In genomic region chr1:104189207-104189606, GRCh38 we compare ENCODE assay signal across 23 cellular contexts.
"Had no signal": no experiment of that assay in that cellular context is flagged by ENCODE, and none has a peak within 500 bp of the region (broad histone marks: within the 10 kb centered on the region; RNA-seq: fewer than 3 reads in every experiment).

No MANE protein-coding gene starts in this region.

- H3K4me1 ChIP-seq: esophagus squamous epithelium, gastrocnemius medialis, parathyroid adenoma, right atrium auricular region, stomach, thyroid gland had no signal

- DNase-seq: effector memory CD8-positive, alpha-beta T cell; erythroblast; esophagus squamous epithelium; gastrocnemius medialis; head of caudate nucleus; natural killer cell; stimulated activated CD4-positive, alpha-beta T cell treated with anti-CD3 and anti-CD28 coated beads, Interleukin-2, amount 100 ng/mL, for 24 hours; stimulated activated CD4-positive, alpha-beta T cell treated with anti-CD3 and anti-CD28 coated beads, Interleukin-4, amount 100 ng/mL, for 24 hours; stimulated activated naive CD4-positive, alpha-beta T cell treated with Interleukin-2 at 50 U/mL for 16 hours; stomach; thyroid gland; trophoblast cell had no signal

- H3K4me3 ChIP-seq: coronary artery, esophagus squamous epithelium, gastrocnemius medialis, lung, right atrium auricular region, smooth muscle cell, stomach, thyroid gland had no signal

- FAIRE-seq: endometrium, keratinocyte had no signal

- H3K4me2 ChIP-seq: smooth muscle cell had no signal

- H3K4me3 Mint-ChIP-seq: effector memory CD8-positive, alpha-beta T cell; memory B cell; natural killer cell; stimulated activated effector memory CD8-positive, alpha-beta T cell treated with anti-CD3 and anti-CD28 coated beads, Interleukin-12 subunit alpha, Interleukin-12 subunit beta, amount 100 ng/mL, for 72 hours had no signal

- H3K27me3 ChIP-seq: esophagus squamous epithelium, gastrocnemius medialis, right atrium auricular region, stomach, thyroid gland had no signal

- H3K36me3 ChIP-seq: esophagus squamous epithelium, gastrocnemius medialis, right atrium auricular region, stomach, thyroid gland had no signal

- H3K27ac ChIP-seq: coronary artery, esophagus squamous epithelium, gastrocnemius medialis, parathyroid adenoma, right atrium auricular region, stomach, thyroid gland had no signal

- H3K4me1 Mint-ChIP-seq: natural killer cell; stimulated activated effector memory CD8-positive, alpha-beta T cell treated with anti-CD3 and anti-CD28 coated beads, Interleukin-12 subunit alpha, Interleukin-12 subunit beta, amount 100 ng/mL, for 72 hours had no signal

- H3K27me3 Mint-ChIP-seq: effector memory CD8-positive, alpha-beta T cell; memory B cell; progenitor cell of endocrine pancreas had no signal

- H3K27ac Mint-ChIP-seq: effector memory CD8-positive, alpha-beta T cell; memory B cell; natural killer cell; progenitor cell of endocrine pancreas; stimulated activated effector memory CD8-positive, alpha-beta T cell treated with anti-CD3 and anti-CD28 coated beads, Interleukin-12 subunit alpha, Interleukin-12 subunit beta, amount 100 ng/mL, for 72 hours had no signal

- H3K36me3 Mint-ChIP-seq: memory B cell; natural killer cell; stimulated activated effector memory CD8-positive, alpha-beta T cell treated with anti-CD3 and anti-CD28 coated beads, Interleukin-12 subunit alpha, Interleukin-12 subunit beta, amount 100 ng/mL, for 72 hours had no signal

- H3K9me3 ChIP-seq: esophagus squamous epithelium, gastrocnemius medialis, right atrium auricular region, stomach, thyroid gland had no signal

- ATAC-seq: effector memory CD8-positive, alpha-beta T cell; gastrocnemius medialis; natural killer cell; sciatic nerve; stimulated activated effector memory CD8-positive, alpha-beta T cell treated with anti-CD3 and anti-CD28 coated beads, Interleukin-12 subunit alpha, Interleukin-12 subunit beta, amount 100 ng/mL, for 72 hours had no signal

- H3K9me3 Mint-ChIP-seq: memory B cell had no signal

- H2AFZ ChIP-seq: parathyroid adenoma had no signal

- H3K79me2 ChIP-seq: parathyroid adenoma had no signal

- H3K9ac ChIP-seq: parathyroid adenoma had no signal
